In the genomic region with DNA sequence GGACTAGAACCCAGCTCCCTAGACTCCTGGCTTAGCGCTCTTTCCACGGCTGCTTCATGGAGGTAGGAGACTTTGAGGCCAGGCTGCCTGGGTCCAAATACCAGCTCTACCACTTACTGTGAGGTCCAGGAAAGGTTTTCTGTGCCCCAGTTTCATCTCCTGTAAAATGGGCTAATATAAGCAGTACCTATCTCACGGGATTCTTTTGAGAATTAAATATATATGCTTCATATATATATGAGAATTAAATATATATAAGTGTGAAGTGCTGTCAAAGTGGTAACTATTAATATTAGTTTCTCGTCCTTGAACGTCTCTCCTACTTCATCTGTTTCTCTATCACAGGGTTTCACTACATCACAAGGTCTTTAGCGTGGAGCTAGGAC, we compare ENCODE assay signal across 29 cellular contexts. TPM values are rescaled to one million over a fixed set of nuclear protein-coding genes. Genes with fewer than 3 reads are reported as not detected.
"Had no signal": no experiment of that assay in that cellular context is flagged by ENCODE, and none has a peak within 500 bp of the region (broad histone marks: within the 10 kb centered on the region; RNA-seq: fewer than 3 reads in every experiment).

No MANE protein-coding gene starts in this region.

- H3K27me3 Mint-ChIP-seq: activated naive CD8-positive, alpha-beta T cell treated with anti-CD3 and anti-CD28 coated beads, Interleukin-2, amount 50 U/mL, for 24 hours; dendritic cell treated with granulocyte-macrophage colony-stimulating factor and Interleukin-4, amounts not matched to agents 40 ng/mL and 50 ng/mL, for 4 days had no signal

- H3K4me1 ChIP-seq: body of pancreas, foreskin keratinocyte, lower lobe of right lung, tibial artery had no signal

- H3K27ac ChIP-seq: body of pancreas, cardiac muscle cell, foreskin keratinocyte, lower lobe of right lung, tibial artery had no signal

- H3K9me3 ChIP-seq: body of pancreas, lower lobe of right lung, tibial artery had no signal

- H3K4me1 Mint-ChIP-seq: WTC11 had no signal

- DNase-seq: activated CD4-positive, alpha-beta T cell treated with anti-CD3 and anti-CD28 coated beads, Interleukin-2, amount 50 U/mL, for 48 hours; activated CD8-positive, alpha-beta memory T cell treated with anti-CD3 and anti-CD28 coated beads, Interleukin-2, amount 50 U/mL, for 48 hours; activated gamma-delta T cell; activated naive CD4-positive, alpha-beta T cell treated with anti-CD3 and anti-CD28 coated beads, Interleukin-2, amount 50 U/mL, for 16 hours; activated naive CD8-positive, alpha-beta T cell treated with anti-CD3 and anti-CD28 coated beads, Interleukin-2, amount 50 U/mL, for 24 hours; anterior cingulate cortex; body of pancreas; effector CD8-positive, alpha-beta T cell; foreskin keratinocyte; kidney; lower lobe of right lung; stimulated activated CD4-positive, alpha-beta T cell treated with anti-CD3 and anti-CD28 coated beads, Interleukin-2, amount 100 ng/mL, for 24 hours; T-helper 1 cell; T1000; tibial artery had no signal

- H3K27me3 ChIP-seq: body of pancreas, cardiac muscle cell, foreskin keratinocyte, tibial artery had no signal

- H3K4me3 ChIP-seq: body of pancreas, cardiac muscle cell, lower lobe of right lung, tibial artery had no signal

- H3K4me3 Mint-ChIP-seq: activated naive CD8-positive, alpha-beta T cell treated with anti-CD3 and anti-CD28 coated beads, Interleukin-2, amount 50 U/mL, for 24 hours; dendritic cell treated with granulocyte-macrophage colony-stimulating factor and Interleukin-4, amounts not matched to agents 40 ng/mL and 50 ng/mL, for 4 days; nephron; stimulated activated effector memory CD8-positive, alpha-beta T cell treated with anti-CD3 and anti-CD28 coated beads, Interleukin-12 subunit alpha, Interleukin-12 subunit beta, amount 100 ng/mL, for 72 hours; WTC11 had no signal

- H3K9me3 Mint-ChIP-seq: activated naive CD8-positive, alpha-beta T cell treated with anti-CD3 and anti-CD28 coated beads, Interleukin-2, amount 50 U/mL, for 24 hours; dendritic cell treated with granulocyte-macrophage colony-stimulating factor and Interleukin-4, amounts not matched to agents 40 ng/mL and 50 ng/mL, for 4 days; nephron; stimulated activated effector memory CD8-positive, alpha-beta T cell treated with anti-CD3 and anti-CD28 coated beads, Interleukin-12 subunit alpha, Interleukin-12 subunit beta, amount 100 ng/mL, for 72 hours; WTC11 had no signal

- ATAC-seq: body of pancreas; foreskin keratinocyte; lower lobe of right lung; sciatic nerve; stimulated activated effector memory CD8-positive, alpha-beta T cell treated with anti-CD3 and anti-CD28 coated beads, Interleukin-12 subunit alpha, Interleukin-12 subunit beta, amount 100 ng/mL, for 72 hours; WTC11 had no signal

- H3K27ac Mint-ChIP-seq: stimulated activated effector memory CD8-positive, alpha-beta T cell treated with anti-CD3 and anti-CD28 coated beads, Interleukin-12 subunit alpha, Interleukin-12 subunit beta, amount 100 ng/mL, for 72 hours; WTC11 had no signal

RNA-seq across cellular contexts. Expression of a gene that starts 15.6 kb away (rescaled TPM):
- total RNA-seq: activated CD8-positive, alpha-beta memory T cell treated with anti-CD3 and anti-CD28 coated beads for 36 hours; body of pancreas; cardiac muscle cell; chondrocyte; foreskin keratinocyte; glomerular endothelial cell; kidney; mesenteric fat pad; myocyte; sciatic nerve; urinary bladder; WTC11 had no signal
- polyA plus RNA-seq: cardiac muscle cell, esophagus, foreskin keratinocyte, small intestine, urinary bladder had no signal

RNA-seq across cellular contexts. Expression of a gene that starts 24.1 kb away (rescaled TPM):
- total RNA-seq: activated CD8-positive, alpha-beta memory T cell treated with anti-CD3 and anti-CD28 coated beads for 36 hours; body of pancreas; cardiac muscle cell; chondrocyte; foreskin keratinocyte; glomerular endothelial cell; kidney; lower lobe of right lung; mesenteric fat pad; myocyte; sciatic nerve; WTC11 had no signal
- polyA plus RNA-seq: cardiac muscle cell, foreskin keratinocyte, small intestine had no signal
